In the genomic region with DNA sequence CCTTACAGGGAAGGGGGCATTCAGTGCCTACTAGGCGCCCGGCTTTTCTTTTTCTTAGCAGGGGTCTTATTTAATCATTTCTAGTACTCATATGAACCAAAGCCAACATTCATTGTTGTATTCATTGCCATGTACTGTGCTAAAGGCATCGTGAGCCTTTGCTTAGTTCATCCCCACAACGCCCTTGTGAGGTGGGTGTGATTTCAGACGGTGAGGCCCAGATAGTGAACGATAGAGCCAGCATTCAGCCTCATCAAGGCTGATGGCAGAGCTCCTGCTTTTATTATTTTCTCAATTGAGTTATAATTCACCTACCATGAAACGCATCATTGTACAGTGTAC, we compare ENCODE assay signal across 10 cellular contexts. TPM values are rescaled to one million over a fixed set of nuclear protein-coding genes. Genes with fewer than 3 reads are reported as not detected.
DNase-seq lines count a peak whose midpoint lies in the region; ATAC-seq lines count a peak whose summit lies in the region.
"Had no signal": no experiment of that assay in that cellular context is flagged by ENCODE, and none has a peak within 500 bp of the region (broad histone marks: within the 10 kb centered on the region; RNA-seq: fewer than 3 reads in every experiment).

No MANE protein-coding gene starts in this region.

- H3K27ac ChIP-seq in HUES64 (ENCODE audit: low read depth, low read length) (peak overlapping the region; percentile 57), epithelial cell of prostate (peak overlapping the region; percentile 67)

- peaks cover 14% of the 10 kb centered on the region; the same call in 1 of the 2 replicates for H3K36me3 ChIP-seq in HUES64 (ENCODE audit: insufficient read depth, low read length)

- no peak for DNase-seq in epithelial cell of prostate (ENCODE audit: low read depth, low spot score)
- DNase-seq in sciatic nerve (ENCODE audit: low spot score), result no peak
- no peak for DNase-seq in effector CD4-positive, alpha-beta T cell
- DNase-seq in nucleus accumbens (lab: John Stamatoyannopoulos, UW), result no peak
- no peak for DNase-seq in NCI-H1417 (lab: John Stamatoyannopoulos, UW)
- no peak for DNase-seq in left lobe of liver (ENCODE audit: low spot score)
- DNase-seq: activated CD4-positive, CD25-positive, alpha-beta regulatory T cell treated with anti-CD3 and anti-CD28 coated beads, Interleukin-2, amount 50 U/mL, for 72 hours had no signal

- no peaks in the 10 kb centered on the region for H3K9me3 ChIP-seq in HUES64 (ENCODE audit: insufficient read depth, low read depth, low read length)

- no peaks in the 10 kb centered on the region for H3K27me3 ChIP-seq in HUES64 (ENCODE audit: insufficient read depth, low read length)

- H3K4me1 ChIP-seq in HUES64 (ENCODE audit: insufficient read depth, low read length), result peaks cover 75% of the 10 kb centered on the region

- WGBS in HUES64, result 81% methylated on average over 7 of the region's 7 CpGs

- ATAC-seq in GM18873 (IDR thresholded peaks at IDR 0.05; ENCODE audit: low FRiP score, unreplicated experiment), result peak; percentile 8
- ATAC-seq in sciatic nerve, result peak; percentile 32
- ATAC-seq in left lobe of liver, result no peak
- ATAC-seq: HCT116 had no signal

- intact Hi-C loops in sciatic nerve (cut with DNase I), result no loop called here

- no peak overlapping the region for H3K4me3 ChIP-seq in HUES64 (ENCODE audit: low read length)

- H3K9ac ChIP-seq in HUES64 (ENCODE audit: low read depth, low read length), result peak overlapping the region; percentile 9

RNA-seq across cellular contexts. Expression of gene HK1, which starts 50.0 kb away (rescaled TPM):
- 92.2 TPM for polyA plus RNA-seq in HUES64 (2013, experiment 1 of 2)
- polyA plus RNA-seq in HUES64 (2013, experiment 2 of 2), result 96.4 TPM
- total RNA-seq in sciatic nerve (58.3 TPM), left lobe of liver (6.8 TPM)
